Comparison of ENCODE assay signal across 8 cellular contexts in the genomic region with DNA sequence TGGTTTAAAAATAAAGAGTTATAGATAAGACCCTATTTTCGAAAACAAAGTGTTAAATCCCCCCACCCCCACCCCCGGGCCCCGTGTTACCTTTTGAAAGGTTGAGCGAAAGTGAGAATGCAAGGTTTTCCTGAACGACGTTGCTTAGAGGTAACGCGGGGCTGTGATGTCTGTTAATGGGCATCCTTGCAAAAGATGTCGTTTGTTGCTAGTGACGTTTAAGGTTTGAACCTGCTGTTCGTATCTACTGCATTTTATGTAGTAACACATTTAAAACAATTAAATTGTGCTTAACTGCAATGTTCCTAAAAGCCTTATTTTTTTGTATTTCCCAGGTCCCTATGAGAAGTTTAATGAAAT. TPM values are rescaled to one million over a fixed set of nuclear protein-coding genes. Genes with fewer than 3 reads are reported as not detected.
A peak's percentile ranks its signal among the peaks of the same experiment; 100 is the strongest.
DNase-seq lines count a peak whose midpoint lies in the region; ATAC-seq and TF ChIP-seq lines count a peak whose summit lies in the region.

No MANE protein-coding gene starts in this region.

- peak overlapping the region; percentile 99 for H3K27ac Mint-ChIP-seq in activated CD8-positive, alpha-beta memory T cell treated with anti-CD3 and anti-CD28 coated beads, Interleukin-2, amount 10 ng/mL, durations not matched to agents 7 days and 5 days

- H3K4me1 Mint-ChIP-seq in activated CD8-positive, alpha-beta memory T cell treated with anti-CD3 and anti-CD28 coated beads, Interleukin-2, amount 10 ng/mL, durations not matched to agents 7 days and 5 days = peaks cover 55% of the 10 kb centered on the region

- CTCF ChIA-PET in activated CD8-positive, alpha-beta memory T cell treated with anti-CD3 and anti-CD28 coated beads, Interleukin-2, amount 10 ng/mL, durations not matched to agents 7 days and 5 days (lab: Charles Lee) = interaction anchor here (1.2 to 5.5 kb wide), 2 partner anchors 12 to 85 kb away, joined by 3 to 37 read pairs; no protein-coding TSS in a partner anchor
- CTCF ChIA-PET in PC-3 (lab: Charles Lee) = no interaction called here

- TF ChIP-seq CTCF in PC-3 (conservative IDR thresholded peaks at IDR 0.05; ENCODE audit: low read depth, low read length) (no peak), cardiac fibroblast (IDR thresholded peaks at IDR 0.05; ENCODE audit: low read depth, low read length) (no peak), tibial nerve (IDR thresholded peaks at IDR 0.05) (no peak)

- no TSS peak for BruUV-seq in PC-3 (replicated peaks; lab: Mats Ljungman, UMichigan)

- H3K27me3 Mint-ChIP-seq in activated CD8-positive, alpha-beta memory T cell treated with anti-CD3 and anti-CD28 coated beads, Interleukin-2, amount 10 ng/mL, durations not matched to agents 7 days and 5 days = no peaks in the 10 kb centered on the region

- H3K27ac ChIP-seq in PC-3 (ENCODE audit: low read length) = no peak overlapping the region
- peak overlapping the region; percentile 89 to 99 (median 92) for H3K27ac ChIP-seq in tibial nerve

- no peaks in the 10 kb centered on the region for H3F3A ChIP-seq in PC-3 (ENCODE audit: low read length, unreplicated experiment)

- peak; percentile 53 for DNase-seq in activated CD8-positive, alpha-beta memory T cell treated with anti-CD3 and anti-CD28 coated beads, Interleukin-2, amount 10 ng/mL, durations not matched to agents 7 days and 5 days
- no peak for DNase-seq in activated CD8-positive, alpha-beta memory T cell treated with anti-CD3 and anti-CD28 coated beads, Interleukin-2, amount 50 U/mL, for 4 hours
- DNase-seq in PC-3 = no peak
- peak in 1 of 2 donors; percentile 23 for DNase-seq in cardiac fibroblast (ENCODE audit: low read depth in 2 of 2)
- no peak for DNase-seq in tibial nerve (ENCODE audit: low spot score in 2 of 2)
- no peak for DNase-seq in amniotic stem cell (lab: John Stamatoyannopoulos, UW)

- H3K4me1 ChIP-seq in PC-3 (ENCODE audit: insufficient read depth, low read length) (peaks cover 13% of the 10 kb centered on the region), mononuclear cell (ENCODE audit: insufficient read depth, low read length) (peaks cover 38% of the 10 kb centered on the region), tibial nerve (peaks cover 0 to 55% (median 15%) of the 10 kb centered on the region in 4 donors)

- H3K9ac ChIP-seq in PC-3 (ENCODE audit: low read length) = peak overlapping the region; percentile 95

- no peaks in the 10 kb centered on the region for H3K9me3 Mint-ChIP-seq in activated CD8-positive, alpha-beta memory T cell treated with anti-CD3 and anti-CD28 coated beads, Interleukin-2, amount 10 ng/mL, durations not matched to agents 7 days and 5 days (ENCODE audit: low read depth)

- no peaks in the 10 kb centered on the region; the same call in 1 of the 2 replicates for H3K36me3 ChIP-seq in PC-3 (ENCODE audit: low read depth, low read length)
- H3K36me3 ChIP-seq in tibial nerve = no peaks in the 10 kb centered on the region

- no peak for ATAC-seq in activated CD8-positive, alpha-beta memory T cell treated with anti-CD3 and anti-CD28 coated beads, Interleukin-2, amount 10 ng/mL, durations not matched to agents 7 days and 5 days
- ATAC-seq in PC-3 = no peak
- no peak for ATAC-seq in GM21423 (IDR thresholded peaks at IDR 0.05; ENCODE audit: unreplicated experiment)

- H3K79me2 ChIP-seq in PC-3 (ENCODE audit: low read length) = peaks cover 61% of the 10 kb centered on the region

- H3K9me2 ChIP-seq in PC-3 (replicated peaks; ENCODE audit: low read length) = no peaks in the 10 kb centered on the region

- H3K4me3 ChIP-seq in PC-3 (ENCODE audit: low read length) = peak overlapping the region; percentile 100
- peak overlapping the region; percentile 75 to 81 for H3K4me3 ChIP-seq in cardiac fibroblast (replicated peaks in 1 of 2; ENCODE audit: low read depth in 2 of 2, low read length in 2 of 2)
- H3K4me3 ChIP-seq in mononuclear cell (ENCODE audit: low read length) = peak overlapping the region; percentile 85
- peak overlapping the region; percentile 77 to 92 (median 79) for H3K4me3 ChIP-seq in tibial nerve

- TF ChIP-seq EP300 in tibial nerve (IDR thresholded peaks at IDR 0.05) = no peak

- H3K27me3 ChIP-seq in PC-3 (ENCODE audit: low read length) (no peaks in the 10 kb centered on the region), mononuclear cell (ENCODE audit: insufficient read depth, low read length) (no peaks in the 10 kb centered on the region), tibial nerve (no peaks in the 10 kb centered on the region)

- H3K36me3 Mint-ChIP-seq in activated CD8-positive, alpha-beta memory T cell treated with anti-CD3 and anti-CD28 coated beads, Interleukin-2, amount 10 ng/mL, durations not matched to agents 7 days and 5 days = peaks cover 14% of the 10 kb centered on the region

- peak overlapping the region; percentile 91 for H3K4me2 ChIP-seq in PC-3 (ENCODE audit: low read length)

- 1 to 2% methylated on average over 11 of the region's 11 CpGs for WGBS in tibial nerve, 2 donors

- peaks cover 42% of the 10 kb centered on the region for H4K20me1 ChIP-seq in PC-3 (ENCODE audit: low read length)

- no peak for TF ChIP-seq POLR2A in tibial nerve (IDR thresholded peaks at IDR 0.05)

- POLR2A ChIA-PET in PC-3 (lab: Charles Lee; ENCODE audit: unreplicated experiment) = no interaction called here

- intact Hi-C loops in PC-3 (cut with micrococcal nuclease) = loop anchor here (5.0 kb wide), 1 partner anchor 83 kb away; no protein-coding TSS in a partner anchor

- no peaks in the 10 kb centered on the region for H3K9me3 ChIP-seq in PC-3 (ENCODE audit: low read length)
- no peaks in the 10 kb centered on the region for H3K9me3 ChIP-seq in mononuclear cell (ENCODE audit: low read depth, low read length)
- H3K9me3 ChIP-seq in tibial nerve = no peaks in the 10 kb centered on the region

- H2AFZ ChIP-seq in PC-3 (ENCODE audit: low read length) = no peak overlapping the region

- H3K4me3 Mint-ChIP-seq in activated CD8-positive, alpha-beta memory T cell treated with anti-CD3 and anti-CD28 coated beads, Interleukin-2, amount 10 ng/mL, durations not matched to agents 7 days and 5 days = peak overlapping the region; percentile 97

RNA-seq across cellular contexts. Expression of gene CPSF6, which starts 1.2 kb away (rescaled TPM):
- total RNA-seq in activated CD8-positive, alpha-beta memory T cell treated with anti-CD3 and anti-CD28 coated beads, Interleukin-2, amount 10 ng/mL, durations not matched to agents 7 days and 5 days = 100 to 1,000 TPM; 103 to 113 TPM
- total RNA-seq in PC-3 (2014; rRNA removed) (94.6 and 96.7 TPM in 2 replicates), mononuclear cell (62.9 TPM), tibial nerve (10 to 100 TPM; 37.3 to 50.0 (median 43.2) TPM)
